Comparison of ENCODE assay signal across 28 cellular contexts in the genomic region with DNA sequence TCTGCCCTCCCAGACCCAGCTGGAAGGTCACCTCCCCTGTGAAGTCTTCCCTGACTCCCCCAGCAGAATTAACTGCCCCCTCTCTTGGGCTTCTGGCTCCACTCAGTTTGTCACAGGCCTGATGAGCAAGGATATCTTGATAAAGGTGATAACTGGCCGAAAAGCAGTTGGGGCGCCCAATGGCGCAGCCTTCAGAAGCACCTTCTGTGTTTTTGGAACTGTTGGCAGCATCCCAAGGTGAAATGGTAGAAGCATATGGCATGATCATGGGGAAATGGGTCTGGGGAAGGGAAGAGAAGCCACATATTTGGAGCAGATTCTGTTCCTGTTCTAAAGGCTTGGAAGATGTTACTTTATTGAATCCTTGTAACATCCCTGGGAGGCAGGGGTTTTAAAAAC. TPM values are rescaled to one million over a fixed set of nuclear protein-coding genes. Genes with fewer than 3 reads are reported as not detected.
DNase-seq lines count a peak whose midpoint lies in the region; ATAC-seq, FAIRE-seq and TF ChIP-seq lines count a peak whose summit lies in the region.
"Had no signal": no experiment of that assay in that cellular context is flagged by ENCODE, and none has a peak within 500 bp of the region (broad histone marks: within the 10 kb centered on the region; RNA-seq: fewer than 3 reads in every experiment).

No MANE protein-coding gene starts in this region.

- dilution Hi-C loops in endothelial cell of umbilical vein (cut with MboI; ENCODE audit: extremely low pct_ligation_motif_present, low sequenced_read_pairs), result no loop called here

- no peaks in the 10 kb centered on the region for H3K27me3 Mint-ChIP-seq in activated T-cell treated with anti-CD3 and anti-CD28 coated beads, Interleukin-2, amount 50 U/mL, for 4 hours (ENCODE audit: low read depth)
- H3K27me3 Mint-ChIP-seq: activated CD8-positive, alpha-beta T cell treated with anti-CD3 and anti-CD28 coated beads for 36 hours had no signal

- ATAC-seq in activated T-cell treated with anti-CD3 and anti-CD28 coated beads, Interleukin-2, amount 50 U/mL, for 4 hours, result no peak
- no peak for ATAC-seq in GM21447 (IDR thresholded peaks at IDR 0.05; ENCODE audit: unreplicated experiment)
- ATAC-seq: activated CD4-positive, CD25-positive, alpha-beta regulatory T cell treated with anti-CD3 and anti-CD28 coated beads, Interleukin-2, amount 50 U/mL, for 24 hours; activated CD8-positive, alpha-beta T cell treated with anti-CD3 and anti-CD28 coated beads for 36 hours; GM12878; mucosa of descending colon; PC-3; Right ventricle myocardium inferior had no signal

- no peak for TF ChIP-seq CTCF in endothelial cell of umbilical vein (IDR thresholded peaks at IDR 0.05; ENCODE audit: extremely low read depth in 1 of 2, insufficient read depth in 1 of 2, low read depth in 1 of 2, low read length in 2 of 2)

- H3K4me1 Mint-ChIP-seq in activated T-cell treated with anti-CD3 and anti-CD28 coated beads, Interleukin-2, amount 50 U/mL, for 4 hours (ENCODE audit: low read depth), result peaks cover 12% of the 10 kb centered on the region

- no peak for DNase-seq in activated T-cell treated with anti-CD3 and anti-CD28 coated beads, Interleukin-2, amount 50 U/mL, for 4 hours
- DNase-seq in activated T-cell treated with anti-CD3 and anti-CD28 coated beads, Interleukin-2, amount 50 U/mL, for 48 hours, result no peak
- DNase-seq in NCI-H69 (lab: John Stamatoyannopoulos, UW), result peak; percentile 16
- no peak for DNase-seq in endothelial cell of umbilical vein (ENCODE audit: low read depth, low spot score)
- no peak for DNase-seq in urothelium cell line (ENCODE audit: low spot score)
- DNase-seq in activated CD4-positive, alpha-beta T cell treated with anti-CD3 and anti-CD28 coated beads for 1 hour, result no peak
- DNase-seq in foreskin melanocyte, result no peak
- DNase-seq: activated CD8-positive, alpha-beta T cell treated with anti-CD3 and anti-CD28 coated beads for 36 hours; activated T-cell treated with anti-CD3 and anti-CD28 coated beads for 4 hours; amniotic stem cell; cortex of kidney; DND-41; endodermal cell; esophagus squamous epithelium; Kasumi-1; NCI-H187; PC-3; transverse colon had no signal

- no peaks in the 10 kb centered on the region for H3K9me1 ChIP-seq in endothelial cell of umbilical vein (replicated peaks; ENCODE audit: control insufficient read depth, extremely low read depth, insufficient read depth, low read length)

- no peak overlapping the region for H3K27ac ChIP-seq in endothelial cell of umbilical vein (ENCODE audit: insufficient read depth, low read depth, low read length)
- H3K27ac ChIP-seq: esophagus squamous epithelium, prostate gland, transverse colon had no signal

- no peak overlapping the region for H3K9ac ChIP-seq in endothelial cell of umbilical vein (replicated peaks; ENCODE audit: extremely low read depth, insufficient read depth, low read length)

- FAIRE-seq in endothelial cell of umbilical vein (lab: Jason Lieb, UNC), result no peak
- FAIRE-seq in urothelium cell line (lab: Jason Lieb, UNC), result peak; percentile 5
- FAIRE-seq: A204.1, bronchial epithelial cell, GM12878, islet of Langerhans had no signal

- H3K36me3 ChIP-seq in endothelial cell of umbilical vein (ENCODE audit: control insufficient read depth in 2 of 2, extremely low read depth in 1 of 2, insufficient read depth in 2 of 2, low read length in 2 of 2), result no peaks in the 10 kb centered on the region
- H3K36me3 ChIP-seq: esophagus squamous epithelium, HAP-1, prostate gland, transverse colon had no signal

- H3K4me3 Mint-ChIP-seq in activated T-cell treated with anti-CD3 and anti-CD28 coated beads, Interleukin-2, amount 50 U/mL, for 4 hours, result peak overlapping the region; percentile 4
- H3K4me3 Mint-ChIP-seq: activated CD8-positive, alpha-beta T cell treated with anti-CD3 and anti-CD28 coated beads for 36 hours; endodermal cell had no signal

- H3K4me1 ChIP-seq in endothelial cell of umbilical vein (ENCODE audit: control insufficient read depth, extremely low read depth, insufficient read depth, low read length), result peaks cover 11% of the 10 kb centered on the region

- POLR2A ChIA-PET in endothelial cell of umbilical vein (lab: Charles Lee), result no interaction called here

- peaks cover 8% of the 10 kb centered on the region for H3K79me2 ChIP-seq in endothelial cell of umbilical vein (ENCODE audit: control insufficient read depth, insufficient read depth, low read length)

- H2AFZ ChIP-seq in endothelial cell of umbilical vein (ENCODE audit: low read depth, low read length), result peak overlapping the region; percentile 46

- H3K4me2 ChIP-seq in endothelial cell of umbilical vein (ENCODE audit: insufficient read depth, low read length), result no peak overlapping the region

- peaks cover 0 to 2% of the 10 kb centered on the region in 2 experiments for H3K27me3 ChIP-seq in endothelial cell of umbilical vein (ENCODE audit: control insufficient read depth in 2 of 2, insufficient read depth in 2 of 2, low read length in 2 of 2)
- H3K27me3 ChIP-seq: esophagus squamous epithelium, transverse colon had no signal

- H4K20me1 ChIP-seq in endothelial cell of umbilical vein (replicated peaks; ENCODE audit: control insufficient read depth, extremely low read depth, insufficient read depth, low read length), result no peaks in the 10 kb centered on the region

- intact Hi-C loops in endothelial cell of umbilical vein (cut with micrococcal nuclease), result loop anchor here (5.0 kb wide), 2 partner anchors 44 to 121 kb away; no protein-coding TSS in a partner anchor

- H3K9me3 Mint-ChIP-seq in activated T-cell treated with anti-CD3 and anti-CD28 coated beads, Interleukin-2, amount 50 U/mL, for 4 hours, result no peaks in the 10 kb centered on the region
- H3K9me3 Mint-ChIP-seq: activated CD8-positive, alpha-beta T cell treated with anti-CD3 and anti-CD28 coated beads for 36 hours; endodermal cell had no signal

- no peak for TF ChIP-seq POLR2A in endothelial cell of umbilical vein (IDR thresholded peaks at IDR 0.05; ENCODE audit: low read depth, low read length)

- H3K4me3 ChIP-seq in endothelial cell of umbilical vein (replicated peaks in 1 of 3; ENCODE audit: insufficient read depth in 1 of 3, low read depth in 1 of 3, low read length in 3 of 3), result no peak overlapping the region
- H3K4me3 ChIP-seq: esophagus squamous epithelium, GM12878, HAP-1, mucosa of descending colon, prostate gland, transverse colon had no signal

- H3K36me3 Mint-ChIP-seq in activated T-cell treated with anti-CD3 and anti-CD28 coated beads, Interleukin-2, amount 50 U/mL, for 4 hours (ENCODE audit: insufficient read depth), result no peaks in the 10 kb centered on the region

- CTCF ChIA-PET in endothelial cell of umbilical vein (lab: Charles Lee), result no interaction called here

- no peaks in the 10 kb centered on the region for H3K9me3 ChIP-seq in endothelial cell of umbilical vein (replicated peaks; ENCODE audit: control insufficient read depth, insufficient read depth, low read length)
- H3K9me3 ChIP-seq: esophagus squamous epithelium, HAP-1, mucosa of descending colon, prostate gland, transverse colon had no signal

- BruUV-seq in endothelial cell of umbilical vein (replicated peaks; lab: Mats Ljungman, UMichigan), result no TSS peak

TF ChIP-seq in endothelial cell of umbilical vein, 7 proteins besides CTCF, POLR2A, EP300 and RAD21:
- TF ChIP-seq POLR2AphosphoS5 (IDR thresholded peaks at IDR 0.05; ENCODE audit: insufficient read depth, low read depth, low read length) (no peak), MYC (IDR thresholded peaks at IDR 0.05; ENCODE audit: low read depth, low read length) (no peak), EZH2 (IDR thresholded peaks at IDR 0.05; ENCODE audit: borderline replicate concordance, low read depth, low read length, severe bottlenecking) (no peak), GATA2 (IDR thresholded peaks at IDR 0.05; ENCODE audit: insufficient read depth, insufficient read length, low read depth, low read length) (no peak), JUN (IDR thresholded peaks at IDR 0.05; ENCODE audit: borderline replicate concordance, insufficient read depth, insufficient read length, low read depth) (no peak), FOS (IDR thresholded peaks at IDR 0.05; ENCODE audit: borderline replicate concordance, insufficient read depth, low read length) (no peak)
- TF ChIP-seq, protein P1, sequence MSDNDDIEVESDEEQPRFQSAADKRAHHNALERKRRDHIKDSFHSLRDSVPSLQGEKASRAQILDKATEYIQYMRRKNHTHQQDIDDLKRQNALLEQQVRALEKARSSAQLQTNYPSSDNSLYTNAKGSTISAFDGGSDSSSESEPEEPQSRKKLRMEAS (IDR thresholded peaks at IDR 0.05; ENCODE audit: insufficient read depth, insufficient read length), result no peak

RNA-seq across cellular contexts. Expression of a gene that starts 2.8 kb away (rescaled TPM):
- total RNA-seq in activated T-cell treated with anti-CD3 and anti-CD28 coated beads, Interleukin-2, amount 50 U/mL, for 4 hours, result 10 to 100 TPM; 20.0 to 24.8 (median 23.7) TPM
- 18.5 and 22.8 TPM in 2 replicates for total RNA-seq in endothelial cell of umbilical vein
- 29.3 and 31.6 TPM in 2 replicates for polyA plus RNA-seq in endothelial cell of umbilical vein
- 17.6 and 20.1 TPM in 2 replicates for polyA plus RNA-seq in endothelial cell of umbilical vein (2011; cell fraction: cytosol; rRNA removed)
- 18.7 and 20.2 TPM in 2 replicates for polyA plus RNA-seq in endothelial cell of umbilical vein (2011; cell fraction: nucleus; rRNA removed)
- polyA plus RNA-seq in endothelial cell of umbilical vein (2012), result 13.5 and 15.9 TPM in 2 replicates
- 15.8 and 24.2 TPM in 2 replicates for polyA minus RNA-seq in endothelial cell of umbilical vein
- polyA minus RNA-seq in endothelial cell of umbilical vein (2011; cell fraction: cytosol; rRNA and poly(A)+ RNA removed), result 11.2 TPM
- polyA minus RNA-seq in endothelial cell of umbilical vein (2011; cell fraction: nucleus; rRNA and poly(A)+ RNA removed), result 8.4 and 10.6 TPM in 2 replicates

RNA-seq across cellular contexts. Expression of a gene that starts 47.0 kb away (rescaled TPM):
- total RNA-seq in activated T-cell treated with anti-CD3 and anti-CD28 coated beads, Interleukin-2, amount 50 U/mL, for 4 hours, result 1 to 10 TPM in 2 of 3 donors, under 1 TPM in 1; 0.43 to 1.4 (median 1.2) TPM
- total RNA-seq in endothelial cell of umbilical vein, result 3.7 and 3.8 TPM in 2 replicates
- 10.2 and 16.5 TPM in 2 replicates for polyA plus RNA-seq in endothelial cell of umbilical vein
- polyA plus RNA-seq in endothelial cell of umbilical vein (2011; cell fraction: cytosol; rRNA removed), result 4.1 and 8.8 TPM in 2 replicates
- 7.7 and 13.1 TPM in 2 replicates for polyA plus RNA-seq in endothelial cell of umbilical vein (2011; cell fraction: nucleus; rRNA removed)
- 7.7 and 11.3 TPM in 2 replicates for polyA plus RNA-seq in endothelial cell of umbilical vein (2012)
- 2.4 and 3.5 TPM in 2 replicates for polyA minus RNA-seq in endothelial cell of umbilical vein
- polyA minus RNA-seq in endothelial cell of umbilical vein (2011; cell fraction: cytosol; rRNA and poly(A)+ RNA removed), result 5.1 TPM
- polyA minus RNA-seq in endothelial cell of umbilical vein (2011; cell fraction: nucleus; rRNA and poly(A)+ RNA removed), result 2.1 and 5.6 TPM in 2 replicates
